ENCODE assay signal across 12 cellular contexts in the genomic region with DNA sequence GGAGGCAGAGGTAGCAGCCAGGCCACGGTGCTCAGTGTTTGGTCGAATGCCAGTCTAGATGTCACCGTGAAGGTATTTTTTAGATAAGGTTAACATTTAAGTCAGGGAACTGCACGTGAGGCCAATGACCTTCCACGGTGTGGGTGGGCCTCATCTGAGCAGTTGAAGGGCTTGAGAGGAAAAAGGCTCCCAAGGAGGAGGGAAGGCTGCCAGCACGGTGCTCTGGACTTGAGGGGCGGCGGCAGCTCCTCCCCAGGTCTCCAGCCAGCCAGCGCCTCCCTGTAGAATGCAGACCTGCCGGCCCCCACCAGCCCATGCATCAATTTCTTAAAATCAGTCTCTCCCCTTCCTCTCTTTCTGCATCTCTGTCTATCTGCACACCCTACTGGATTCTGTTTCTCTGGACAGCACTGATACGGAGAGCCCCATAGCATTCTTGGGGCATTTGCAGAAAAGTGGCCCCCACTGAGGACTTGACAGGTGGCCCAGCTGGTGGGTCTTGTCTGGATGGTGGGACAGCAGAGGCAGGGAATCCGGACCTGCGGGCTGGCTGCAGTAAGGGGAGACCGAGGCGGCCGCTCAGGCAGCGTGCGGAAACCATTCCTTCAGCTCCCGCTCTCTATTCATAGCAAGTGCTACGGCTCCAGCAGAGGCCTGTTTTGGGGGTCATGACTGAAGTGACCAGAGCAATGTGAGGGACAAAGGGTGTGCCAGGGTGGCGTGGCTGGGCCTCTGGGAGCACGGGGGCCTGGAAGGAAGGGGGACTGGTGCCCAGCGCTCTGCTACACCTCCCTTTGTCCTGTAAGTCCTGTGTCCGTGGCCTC.
"Had no signal": no experiment of that assay in that cellular context is flagged by ENCODE, and none has a peak within 500 bp of the region (broad histone marks: within the 10 kb centered on the region; RNA-seq: fewer than 3 reads in every experiment).

No MANE protein-coding gene starts in this region.

- H3K36me3 ChIP-seq: right lobe of liver, spleen had no signal

- H3K27me3 ChIP-seq: hepatocyte, right lobe of liver had no signal

- H3K27ac Mint-ChIP-seq: activated CD4-positive, alpha-beta T cell treated with anti-CD3 and anti-CD28 coated beads, Interleukin-2, amount 10 ng/mL, durations not matched to agents 7 days and 5 days; endodermal cell; mesothelial cell of epicardium had no signal

- H3K9me3 ChIP-seq: right lobe of liver, SK-N-SH had no signal

- H3K27ac ChIP-seq: hepatocyte, right lobe of liver, spleen had no signal

- H3K4me1 ChIP-seq: right lobe of liver had no signal

- H3K4me3 ChIP-seq: hepatocyte, right lobe of liver had no signal

- H3K4me3 Mint-ChIP-seq: activated CD4-positive, alpha-beta T cell treated with anti-CD3 and anti-CD28 coated beads, Interleukin-2, amount 10 ng/mL, durations not matched to agents 7 days and 5 days; endodermal cell; mesothelial cell of epicardium had no signal

- H3K4me1 Mint-ChIP-seq: activated CD4-positive, alpha-beta T cell treated with anti-CD3 and anti-CD28 coated beads, Interleukin-2, amount 10 ng/mL, durations not matched to agents 7 days and 5 days; endodermal cell; mesothelial cell of epicardium had no signal

- DNase-seq: activated CD4-positive, alpha-beta T cell treated with anti-CD3 and anti-CD28 coated beads, Interleukin-2, amount 10 ng/mL, durations not matched to agents 7 days and 5 days; activated naive CD4-positive, alpha-beta T cell treated with anti-CD3 and anti-CD28 coated beads, Interleukin-2, amount 50 U/mL, for 16 hours; dermis blood vessel endothelial cell; endodermal cell; erythroblast; kidney glomerular epithelial cell; right lobe of liver; stimulated activated naive CD4-positive, alpha-beta T cell had no signal
